1 cellular context compared by ENCODE assay signal in genomic region chr16:71852146-71852545, GRCh38.
TF ChIP-seq lines count a peak whose summit lies in the region.

No MANE protein-coding gene starts in this region.

TF ChIP-seq in HEK293T, 16 proteins besides CTCF, POLR2A, EP300 and RAD21 (continued from another document):
- TF ChIP-seq LEF1 (IDR thresholded peaks at IDR 0.05; ENCODE audit: borderline replicate concordance) (no peak), CTBP1 (IDR thresholded peaks at IDR 0.05; ENCODE audit: borderline replicate concordance) (no peak)
TF ChIP-seq in HEK293T: peak in this region for 0.
